ENCODE assay signal across 8 cellular contexts in genomic region chr2:231713738-231714638, GRCh38. TPM values are rescaled to one million over a fixed set of nuclear protein-coding genes. Genes with fewer than 3 reads are reported as not detected.
DNase-seq lines count a peak whose midpoint lies in the region; ATAC-seq and TF ChIP-seq lines count a peak whose summit lies in the region.

No MANE protein-coding gene starts in this region.

- peak overlapping the region; percentile 35 for H3K4me2 ChIP-seq in OCI-LY7 (ENCODE audit: low read length)

- H3K9me3 ChIP-seq in OCI-LY7 (ENCODE audit: low read length) = no peaks in the 10 kb centered on the region
- H3K9me3 ChIP-seq in mucosa of rectum (ENCODE audit: control insufficient read depth in 2 of 2, low read length in 2 of 2) = no peaks in the 10 kb centered on the region

- ATAC-seq in GM19463 (IDR thresholded peaks at IDR 0.05; ENCODE audit: unreplicated experiment) = no peak

- peak overlapping the region in 1 of 2 donors; percentile 55 for H3K9ac ChIP-seq in mucosa of rectum (ENCODE audit: low read depth in 1 of 2, low read length in 2 of 2)

- DNase-seq in HuH-7 (ENCODE audit: low spot score) (peak; percentile 87), OCI-LY7 (ENCODE audit: low spot score) (peak; percentile 91), activated T-cell treated with anti-CD3 and anti-CD28 coated beads for 4 hours (peak; percentile 88), epithelial cell of proximal tubule (ENCODE audit: low read depth) (no peak)
- DNase-seq in stimulated activated CD8-positive, alpha-beta memory T cell treated with anti-CD3 and anti-CD28 coated beads, Interleukin-4, amount 100 ng/mL, for 4 hours (ENCODE audit: low read depth in 2 of 2, low spot score in 1 of 2) = peak; percentile 72 to 83

- H3K27me3 ChIP-seq in mucosa of rectum (ENCODE audit: control insufficient read depth in 2 of 2, insufficient read depth in 2 of 2, low read length in 2 of 2) = no peaks in the 10 kb centered on the region

- no peak overlapping the region for H2AFZ ChIP-seq in OCI-LY7 (ENCODE audit: low read length)

- H3K36me3 ChIP-seq in OCI-LY7 (ENCODE audit: insufficient read depth, low read length) (peaks cover 65% of the 10 kb centered on the region), mucosa of rectum (ENCODE audit: control insufficient read depth in 2 of 2, insufficient read depth in 2 of 2, low read length in 2 of 2) (peaks cover 14 to 16% of the 10 kb centered on the region in 2 donors)

- H3K4me3 ChIP-seq in OCI-LY7 (ENCODE audit: low read depth, low read length, poor library complexity, severe bottlenecking) = peak overlapping the region; percentile 18
- no peak overlapping the region for H3K4me3 ChIP-seq in epithelial cell of proximal tubule (ENCODE audit: low read depth, low read length)
- H3K4me3 ChIP-seq in mucosa of rectum (ENCODE audit: low read length in 2 of 2) = no peak overlapping the region

- TF ChIP-seq CTCF in OCI-LY7 (conservative IDR thresholded peaks at IDR 0.05; ENCODE audit: low read length) (peak; percentile 94), epithelial cell of proximal tubule (conservative IDR thresholded peaks at IDR 0.05; ENCODE audit: low read depth, low read length) (peak; percentile 91)

- peaks cover 41% of the 10 kb centered on the region for H3K79me2 ChIP-seq in OCI-LY7 (ENCODE audit: insufficient read depth, low read depth, low read length)

- H3K4me1 ChIP-seq in OCI-LY7 (ENCODE audit: insufficient read depth, low read length, poor library complexity, severe bottlenecking) (peaks cover 63% of the 10 kb centered on the region), mucosa of rectum (ENCODE audit: control insufficient read depth in 2 of 2, insufficient read depth in 2 of 2, low read length in 2 of 2) (peaks cover 23 to 26% of the 10 kb centered on the region in 2 donors)

- no TSS peak for BruUV-seq in OCI-LY7 (replicated peaks; lab: Mats Ljungman, UMichigan)

- intact Hi-C loops in OCI-LY7 (cut with micrococcal nuclease; ENCODE audit: unreplicated experiment) = loop anchor here (2.0 to 10.0 kb wide), 3 partner anchors 27 to 249 kb away; partner anchors contain the start of gene NCL

- H3K27ac ChIP-seq in OCI-LY7 (ENCODE audit: low read depth, low read length, poor library complexity, severe bottlenecking) (peak overlapping the region; percentile 68), mucosa of rectum (ENCODE audit: low read depth in 2 of 2, low read length in 2 of 2) (peak overlapping the region; percentile 64 to 76)

- H4K20me1 ChIP-seq in OCI-LY7 (ENCODE audit: insufficient read depth, low read length) = peaks cover 20% of the 10 kb centered on the region

- peak; percentile 12 for TF ChIP-seq POLR2A in GM10847 (IDR thresholded peaks at IDR 0.05; ENCODE audit: extremely low read depth, insufficient read length)

- POLR2A ChIA-PET in OCI-LY7 (lab: Charles Lee) = interaction anchor here (0.6 to 3.2 kb wide), 8 partner anchors 30 to 657 kb away, joined by 3 to 29 read pairs (median 8); partner anchors contain the start of gene NCL

- CTCF ChIA-PET in OCI-LY7 (lab: Charles Lee; ENCODE audit: unreplicated experiment) = interaction anchor here (1.3 to 4.5 kb wide), 4 partner anchors 28 to 101 kb away, joined by 3 to 49 read pairs (median 8); no protein-coding TSS in a partner anchor

- H3K9me2 ChIP-seq in OCI-LY7 (ENCODE audit: insufficient read depth, low read length) = no peaks in the 10 kb centered on the region

RNA-seq across cellular contexts. Expression of gene PTMA, which starts 5.7 kb away (rescaled TPM):
- total RNA-seq in OCI-LY7 (2014; rRNA removed; shearing (Covaris generic)) = 2,780 and 3,271 TPM in 2 replicates
- total RNA-seq in OCI-LY7 (2022) (3,053 and 3,088 TPM in 2 replicates), epithelial cell of proximal tubule (1,797 and 2,011 TPM in 2 replicates)
